ENCODE assay signal across 9 cellular contexts in the genomic region with DNA sequence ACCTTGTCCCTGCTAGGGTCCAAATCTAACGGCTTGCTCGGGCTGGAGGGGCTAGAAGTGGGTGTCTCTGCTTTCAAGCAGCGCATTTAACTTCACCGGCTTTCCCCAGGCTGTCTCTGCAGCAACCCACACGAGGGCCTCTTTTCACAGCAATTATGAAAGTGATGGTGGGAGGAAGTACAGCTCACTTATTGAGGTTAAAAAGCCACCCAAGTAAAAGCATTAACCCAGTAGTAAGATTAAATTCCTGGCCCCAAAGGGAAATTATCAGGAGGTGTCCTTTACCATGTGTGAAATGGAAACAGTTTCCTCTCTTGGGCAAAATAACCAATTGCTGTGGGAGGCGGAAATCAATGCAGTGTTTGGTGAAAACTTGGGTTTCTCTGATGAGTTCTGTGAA.
DNase-seq lines count a peak whose midpoint lies in the region; ATAC-seq and TF ChIP-seq lines count a peak whose summit lies in the region.
"Had no signal": no experiment of that assay in that cellular context is flagged by ENCODE, and none has a peak within 500 bp of the region (broad histone marks: within the 10 kb centered on the region; RNA-seq: fewer than 3 reads in every experiment).

No MANE protein-coding gene starts in this region.

- DNase-seq in GM19240 (ENCODE audit: insufficient read length, low spot score) (peak; percentile 29), NCI-H1092 treated with DMSO at 0.1 percent for 48 hours (lab: John Stamatoyannopoulos, UW) (no peak), OCI-M2 (lab: John Stamatoyannopoulos, UW; ENCODE audit: unreplicated experiment) (no peak), RKO (ENCODE audit: low spot score) (no peak)
- peak; percentile 51 for DNase-seq in activated naive CD4-positive, alpha-beta T cell treated with Interleukin-2 at 50 U/mL for 16 hours
- DNase-seq in stimulated activated CD4-positive, alpha-beta T cell treated with anti-CD3 and anti-CD28 coated beads, Interleukin-1b, Interleukin-23, amount 100 ng/mL, for 48 hours, result peak; percentile 46

- ATAC-seq in HG03432 (IDR thresholded peaks at IDR 0.05; ENCODE audit: unreplicated experiment) (peak; percentile 71), SK-N-SH treated with all-trans-retinoic acid at 6 μM for 48 hours (no peak)
- ATAC-seq: Panc1 had no signal

TF ChIP-seq in SK-N-SH treated with all-trans-retinoic acid at 6 μM for 48 hours, 23 proteins besides CTCF, POLR2A, EP300 and RAD21:
- TF ChIP-seq TOX (CRISPR knock-in tag; IDR thresholded peaks at IDR 0.05; ENCODE audit: borderline replicate concordance) (no peak), SNAI2 (CRISPR knock-in tag; IDR thresholded peaks at IDR 0.05) (no peak), ESRRG (CRISPR knock-in tag; IDR thresholded peaks at IDR 0.05) (no peak), ARNTL (CRISPR knock-in tag; IDR thresholded peaks at IDR 0.05; ENCODE audit: borderline replicate concordance, low read depth) (no peak), ZNF8 (CRISPR knock-in tag; IDR thresholded peaks at IDR 0.05) (no peak), PPARA (CRISPR knock-in tag; IDR thresholded peaks at IDR 0.05; ENCODE audit: borderline replicate concordance) (no peak), RARB (CRISPR knock-in tag; IDR thresholded peaks at IDR 0.05) (no peak), ZFP30 (CRISPR knock-in tag; IDR thresholded peaks at IDR 0.05) (no peak), ZFP3 (CRISPR knock-in tag; IDR thresholded peaks at IDR 0.05) (no peak), ZNF565 (CRISPR knock-in tag; conservative IDR thresholded peaks at IDR 0.05; ENCODE audit: low read depth) (no peak), TCF4 (CRISPR knock-in tag; IDR thresholded peaks at IDR 0.05; ENCODE audit: borderline replicate concordance) (no peak), BACH2 (CRISPR knock-in tag; IDR thresholded peaks at IDR 0.05; ENCODE audit: borderline replicate concordance) (no peak), GLIS3 (CRISPR knock-in tag; IDR thresholded peaks at IDR 0.05) (no peak), CSDC2 (CRISPR knock-in tag; IDR thresholded peaks at IDR 0.05) (no peak), ISL1 (CRISPR knock-in tag; IDR thresholded peaks at IDR 0.05) (no peak)
- TF ChIP-seq, protein P1, sequence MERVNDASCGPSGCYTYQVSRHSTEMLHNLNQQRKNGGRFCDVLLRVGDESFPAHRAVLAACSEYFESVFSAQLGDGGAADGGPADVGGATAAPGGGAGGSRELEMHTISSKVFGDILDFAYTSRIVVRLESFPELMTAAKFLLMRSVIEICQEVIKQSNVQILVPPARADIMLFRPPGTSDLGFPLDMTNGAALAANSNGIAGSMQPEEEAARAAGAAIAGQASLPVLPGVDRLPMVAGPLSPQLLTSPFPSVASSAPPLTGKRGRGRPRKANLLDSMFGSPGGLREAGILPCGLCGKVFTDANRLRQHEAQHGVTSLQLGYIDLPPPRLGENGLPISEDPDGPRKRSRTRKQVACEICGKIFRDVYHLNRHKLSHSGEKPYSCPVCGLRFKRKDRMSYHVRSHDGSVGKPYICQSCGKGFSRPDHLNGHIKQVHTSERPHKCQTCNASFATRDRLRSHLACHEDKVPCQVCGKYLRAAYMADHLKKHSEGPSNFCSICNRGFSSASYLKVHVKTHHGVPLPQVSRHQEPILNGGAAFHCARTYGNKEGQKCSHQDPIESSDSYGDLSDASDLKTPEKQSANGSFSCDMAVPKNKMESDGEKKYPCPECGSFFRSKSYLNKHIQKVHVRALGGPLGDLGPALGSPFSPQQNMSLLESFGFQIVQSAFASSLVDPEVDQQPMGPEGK (CRISPR knock-in tag; IDR thresholded peaks at IDR 0.05; ENCODE audit: borderline replicate concordance), result no peak
- TF ChIP-seq, protein P2, sequence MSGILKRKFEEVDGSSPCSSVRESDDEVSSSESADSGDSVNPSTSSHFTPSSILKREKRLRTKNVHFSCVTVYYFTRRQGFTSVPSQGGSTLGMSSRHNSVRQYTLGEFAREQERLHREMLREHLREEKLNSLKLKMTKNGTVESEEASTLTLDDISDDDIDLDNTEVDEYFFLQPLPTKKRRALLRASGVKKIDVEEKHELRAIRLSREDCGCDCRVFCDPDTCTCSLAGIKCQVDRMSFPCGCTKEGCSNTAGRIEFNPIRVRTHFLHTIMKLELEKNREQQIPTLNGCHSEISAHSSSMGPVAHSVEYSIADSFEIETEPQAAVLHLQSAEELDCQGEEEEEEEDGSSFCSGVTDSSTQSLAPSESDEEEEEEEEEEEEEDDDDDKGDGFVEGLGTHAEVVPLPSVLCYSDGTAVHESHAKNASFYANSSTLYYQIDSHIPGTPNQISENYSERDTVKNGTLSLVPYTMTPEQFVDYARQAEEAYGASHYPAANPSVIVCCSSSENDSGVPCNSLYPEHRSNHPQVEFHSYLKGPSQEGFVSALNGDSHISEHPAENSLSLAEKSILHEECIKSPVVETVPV (CRISPR knock-in tag; IDR thresholded peaks at IDR 0.05), result no peak
- TF ChIP-seq, protein P3, sequence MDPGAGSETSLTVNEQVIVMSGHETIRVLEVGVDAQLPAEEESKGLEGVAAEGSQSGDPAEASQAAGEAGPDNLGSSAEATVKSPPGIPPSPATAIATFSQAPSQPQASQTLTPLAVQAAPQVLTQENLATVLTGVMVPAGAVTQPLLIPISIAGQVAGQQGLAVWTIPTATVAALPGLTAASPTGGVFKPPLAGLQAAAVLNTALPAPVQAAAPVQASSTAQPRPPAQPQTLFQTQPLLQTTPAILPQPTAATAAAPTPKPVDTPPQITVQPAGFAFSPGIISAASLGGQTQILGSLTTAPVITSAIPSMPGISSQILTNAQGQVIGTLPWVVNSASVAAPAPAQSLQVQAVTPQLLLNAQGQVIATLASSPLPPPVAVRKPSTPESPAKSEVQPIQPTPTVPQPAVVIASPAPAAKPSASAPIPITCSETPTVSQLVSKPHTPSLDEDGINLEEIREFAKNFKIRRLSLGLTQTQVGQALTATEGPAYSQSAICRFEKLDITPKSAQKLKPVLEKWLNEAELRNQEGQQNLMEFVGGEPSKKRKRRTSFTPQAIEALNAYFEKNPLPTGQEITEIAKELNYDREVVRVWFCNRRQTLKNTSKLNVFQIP (CRISPR knock-in tag; IDR thresholded peaks at IDR 0.05; ENCODE audit: borderline replicate concordance, low read depth), result no peak
- TF ChIP-seq, protein P4, sequence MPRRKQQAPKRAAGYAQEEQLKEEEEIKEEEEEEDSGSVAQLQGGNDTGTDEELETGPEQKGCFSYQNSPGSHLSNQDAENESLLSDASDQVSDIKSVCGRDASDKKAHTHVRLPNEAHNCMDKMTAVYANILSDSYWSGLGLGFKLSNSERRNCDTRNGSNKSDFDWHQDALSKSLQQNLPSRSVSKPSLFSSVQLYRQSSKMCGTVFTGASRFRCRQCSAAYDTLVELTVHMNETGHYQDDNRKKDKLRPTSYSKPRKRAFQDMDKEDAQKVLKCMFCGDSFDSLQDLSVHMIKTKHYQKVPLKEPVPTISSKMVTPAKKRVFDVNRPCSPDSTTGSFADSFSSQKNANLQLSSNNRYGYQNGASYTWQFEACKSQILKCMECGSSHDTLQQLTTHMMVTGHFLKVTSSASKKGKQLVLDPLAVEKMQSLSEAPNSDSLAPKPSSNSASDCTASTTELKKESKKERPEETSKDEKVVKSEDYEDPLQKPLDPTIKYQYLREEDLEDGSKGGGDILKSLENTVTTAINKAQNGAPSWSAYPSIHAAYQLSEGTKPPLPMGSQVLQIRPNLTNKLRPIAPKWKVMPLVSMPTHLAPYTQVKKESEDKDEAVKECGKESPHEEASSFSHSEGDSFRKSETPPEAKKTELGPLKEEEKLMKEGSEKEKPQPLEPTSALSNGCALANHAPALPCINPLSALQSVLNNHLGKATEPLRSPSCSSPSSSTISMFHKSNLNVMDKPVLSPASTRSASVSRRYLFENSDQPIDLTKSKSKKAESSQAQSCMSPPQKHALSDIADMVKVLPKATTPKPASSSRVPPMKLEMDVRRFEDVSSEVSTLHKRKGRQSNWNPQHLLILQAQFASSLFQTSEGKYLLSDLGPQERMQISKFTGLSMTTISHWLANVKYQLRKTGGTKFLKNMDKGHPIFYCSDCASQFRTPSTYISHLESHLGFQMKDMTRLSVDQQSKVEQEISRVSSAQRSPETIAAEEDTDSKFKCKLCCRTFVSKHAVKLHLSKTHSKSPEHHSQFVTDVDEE (CRISPR knock-in tag; IDR thresholded peaks at IDR 0.05), result no peak

Comparison
In these comparisons a context has a peak if more than half of its experiments do, and no peak if none do; other contexts are left out.
1. DNase-seq: peak in GM19240 (single experiment), activated naive CD4-positive, alpha-beta T cell treated with Interleukin-2 at 50 U/mL for 16 hours (single experiment) and stimulated activated CD4-positive, alpha-beta T cell treated with anti-CD3 and anti-CD28 coated beads, Interleukin-1b, Interleukin-23, amount 100 ng/mL, for 48 hours (single experiment); none in NCI-H1092 treated with DMSO at 0.1 percent for 48 hours (single experiment), OCI-M2 (single experiment) and RKO (single experiment).